13 cellular contexts compared by ENCODE assay signal in genomic region chr22:36211237-36211881, GRCh38. TPM values are rescaled to one million over a fixed set of nuclear protein-coding genes. Genes with fewer than 3 reads are reported as not detected.
DNase-seq lines count a peak whose midpoint lies in the region; ATAC-seq, FAIRE-seq and TF ChIP-seq lines count a peak whose summit lies in the region.
"Had no signal": no experiment of that assay in that cellular context is flagged by ENCODE, and none has a peak within 500 bp of the region (broad histone marks: within the 10 kb centered on the region; RNA-seq: fewer than 3 reads in every experiment).

No MANE protein-coding gene starts in this region.

- H4K20me1 ChIP-seq in osteoblast (ENCODE audit: insufficient read depth, low read length), result no peaks in the 10 kb centered on the region

- no peaks in the 10 kb centered on the region for H3K4me1 ChIP-seq in osteoblast (ENCODE audit: insufficient read depth, low read length)
- H3K4me1 ChIP-seq: A549, HAP-1 had no signal

- no peak overlapping the region for H2AFZ ChIP-seq in osteoblast (ENCODE audit: low read length)

- TF ChIP-seq CTCF in choroid plexus epithelial cell (conservative IDR thresholded peaks at IDR 0.05; ENCODE audit: low read depth, low read length), result no peak
- no peak for TF ChIP-seq CTCF in osteoblast (IDR thresholded peaks at IDR 0.05; ENCODE audit: extremely low read depth, low read depth, low read length)

- DNase-seq in NCI-H2227 (lab: John Stamatoyannopoulos, UW; ENCODE audit: unreplicated experiment) (peak; percentile 8), NCI-H2227 treated with DMSO at 0.1 percent for 48 hours (lab: John Stamatoyannopoulos, UW) (no peak), NCI-H2029 (lab: John Stamatoyannopoulos, UW) (peak; percentile 18), choroid plexus epithelial cell (ENCODE audit: low read depth) (peak; percentile 84), osteoblast (ENCODE audit: insufficient read length, low spot score, missing footprints) (no peak), GM12891 (ENCODE audit: insufficient read length, low spot score) (no peak)
- DNase-seq in stimulated activated CD4-positive, alpha-beta T cell treated with anti-CD3 and anti-CD28 coated beads, Interleukin-12 subunit alpha, Interleukin-12 subunit beta, amount 100 ng/mL, for 4 hours, result no peak
- DNase-seq: activated gamma-delta T cell, Karpas-422 had no signal

- H3K4me2 ChIP-seq in osteoblast (ENCODE audit: insufficient read depth, low read length), result peak overlapping the region; percentile 3
- H3K4me2 ChIP-seq: A549 had no signal

- H3K36me3 ChIP-seq in osteoblast (ENCODE audit: insufficient read depth, low read length), result no peaks in the 10 kb centered on the region
- H3K36me3 ChIP-seq: HAP-1 had no signal

- H3K27ac ChIP-seq in osteoblast (ENCODE audit: low read depth, low read length), result no peak overlapping the region
- H3K27ac ChIP-seq: A549 had no signal

- H3K27me3 ChIP-seq in osteoblast (ENCODE audit: insufficient read depth, low read length), result peaks cover 25% of the 10 kb centered on the region

- ATAC-seq in HG02981 (IDR thresholded peaks at IDR 0.05; ENCODE audit: unreplicated experiment), result no peak
- ATAC-seq: A549, esophagus mucosa had no signal

- no peak overlapping the region for H3K4me3 ChIP-seq in choroid plexus epithelial cell (ENCODE audit: low read depth, low read length)
- no peak overlapping the region for H3K4me3 ChIP-seq in osteoblast (ENCODE audit: insufficient read depth, low read length)
- H3K4me3 ChIP-seq: A549, HAP-1 had no signal

- H3K79me2 ChIP-seq in osteoblast (ENCODE audit: insufficient read depth, low read length), result no peaks in the 10 kb centered on the region

- no peak for FAIRE-seq in GM12891 (lab: Jason Lieb, UNC)
- FAIRE-seq: A549 had no signal

- no peak for TF ChIP-seq POLR2A in GM12891 (IDR thresholded peaks at IDR 0.05; ENCODE audit: low read depth, low read length)

- no peaks in the 10 kb centered on the region for H3K9me3 ChIP-seq in osteoblast (ENCODE audit: low read depth, low read length)
- H3K9me3 ChIP-seq: A549 had no signal

TF ChIP-seq in GM12891, 5 proteins besides CTCF, POLR2A, EP300 and RAD21:
- TF ChIP-seq POU2F2 (IDR thresholded peaks at IDR 0.05; ENCODE audit: low read depth, low read length), result no peak
- no peak for TF ChIP-seq SPI1 (IDR thresholded peaks at IDR 0.05; ENCODE audit: low read depth, low read length)
- TF ChIP-seq POLR2AphosphoS5 (IDR thresholded peaks at IDR 0.05; ENCODE audit: low read depth, low read length), result no peak
- no peak for TF ChIP-seq PAX5 (IDR thresholded peaks at IDR 0.05; ENCODE audit: insufficient read depth, low read length, severe bottlenecking)
- no peak for TF ChIP-seq TAF1 (IDR thresholded peaks at IDR 0.05; ENCODE audit: low read depth, low read length)

RNA-seq across cellular contexts. Expression of gene APOL4, which starts 9.8 kb away (rescaled TPM):
- total RNA-seq in osteoblast, result 2.9 and 4.4 TPM in 2 replicates
- polyA plus RNA-seq in GM12891 (2012; ENCODE audit: low read depth, missing spikeins), result 0.14 TPM
- polyA plus RNA-seq: A549 had no signal

RNA-seq across cellular contexts. Expression of gene APOL2, which starts 28.0 kb away (rescaled TPM):
- 50.7 and 56.1 TPM in 2 replicates for total RNA-seq in osteoblast
- polyA plus RNA-seq in GM12891 (2012; ENCODE audit: low read depth, missing spikeins), result 22.2 TPM

RNA-seq across cellular contexts. Expression of gene APOL1, which starts 41.6 kb away (rescaled TPM):
- total RNA-seq in osteoblast, result 34.8 and 38.7 TPM in 2 replicates
- polyA plus RNA-seq in GM12891 (2012; ENCODE audit: low read depth, missing spikeins), result 46.5 TPM

RNA-seq across cellular contexts. Expression of gene APOL3, which starts 50.8 kb away (rescaled TPM):
- 12.1 and 13.8 TPM in 2 replicates for total RNA-seq in osteoblast
- 18.0 TPM for polyA plus RNA-seq in GM12891 (2012; ENCODE audit: low read depth, missing spikeins)
- polyA plus RNA-seq: A549 had no signal

Comparison
In these comparisons a context has a peak if more than half of its experiments do, and no peak if none do; other contexts are left out.
1. DNase-seq: peak in NCI-H2227 (single experiment), NCI-H2029 (single experiment) and choroid plexus epithelial cell (single experiment); none in NCI-H2227 treated with DMSO at 0.1 percent for 48 hours (single experiment), osteoblast (single experiment), stimulated activated CD4-positive, alpha-beta T cell treated with anti-CD3 and anti-CD28 coated beads, Interleukin-12 subunit alpha, Interleukin-12 subunit beta, amount 100 ng/mL, for 4 hours (single experiment) and GM12891 (single experiment).